8 cellular contexts compared by ENCODE assay signal in genomic region chr14:39432619-39433451, GRCh38. TPM values are rescaled to one million over a fixed set of nuclear protein-coding genes. Genes with fewer than 3 reads are reported as not detected.
DNase-seq lines count a peak whose midpoint lies in the region; ATAC-seq and TF ChIP-seq lines count a peak whose summit lies in the region.

No MANE protein-coding gene starts in this region.

- H2AFZ ChIP-seq in fibroblast of lung (ENCODE audit: low read length), result peak overlapping the region; percentile 97

- H3K4me3 ChIP-seq in HUES6 (ENCODE audit: low read depth, low read length), result peak overlapping the region; percentile 97
- peak overlapping the region; percentile 68 to 93 (median 76) for H3K4me3 ChIP-seq in fibroblast of lung (replicated peaks in 1 of 4; ENCODE audit: control extremely low read depth in 1 of 4, insufficient read depth in 1 of 4, low read depth in 3 of 4, low read length in 4 of 4)

- no peaks in the 10 kb centered on the region for H3K9me3 Mint-ChIP-seq in naive B cell
- H3K9me3 Mint-ChIP-seq in stimulated activated naive CD8-positive, alpha-beta T cell treated with anti-CD3 and anti-CD28 coated beads, Interleukin-15, amount 100 ng/mL, for 72 hours, result no peaks in the 10 kb centered on the region

- no peaks in the 10 kb centered on the region for H3K27me3 Mint-ChIP-seq in naive B cell
- H3K27me3 Mint-ChIP-seq in stimulated activated naive CD8-positive, alpha-beta T cell treated with anti-CD3 and anti-CD28 coated beads, Interleukin-15, amount 100 ng/mL, for 72 hours, result no peaks in the 10 kb centered on the region

- H3K4me3 Mint-ChIP-seq in naive B cell, result peak overlapping the region; percentile 90 to 100 (median 99)
- peak overlapping the region; percentile 86 to 100 for H3K4me3 Mint-ChIP-seq in stimulated activated naive CD8-positive, alpha-beta T cell treated with anti-CD3 and anti-CD28 coated beads, Interleukin-15, amount 100 ng/mL, for 72 hours

- H3K36me3 ChIP-seq in HUES6 (ENCODE audit: control insufficient read depth, insufficient read depth, low read length), result no peaks in the 10 kb centered on the region
- no peaks in the 10 kb centered on the region for H3K36me3 ChIP-seq in fibroblast of lung (ENCODE audit: control insufficient read depth, insufficient read depth, low read length)

- H3K79me2 ChIP-seq in fibroblast of lung (ENCODE audit: control insufficient read depth, insufficient read depth, low read length), result peaks cover 28% of the 10 kb centered on the region

- H3K4me1 ChIP-seq in HUES6 (ENCODE audit: control insufficient read depth, insufficient read depth, low read length) (peaks cover 2% of the 10 kb centered on the region), fibroblast of lung (ENCODE audit: control insufficient read depth, extremely low read depth, insufficient read depth, low read length) (peaks cover 2% of the 10 kb centered on the region)

- no peak for TF ChIP-seq CTCF in fibroblast of lung (conservative IDR thresholded peaks at IDR 0.05 in 1 of 2, IDR thresholded peaks at IDR 0.05 in 1 of 2; ENCODE audit: low read depth in 1 of 2, low read length in 2 of 2)

- peak overlapping the region; percentile 94 to 100 (median 98) for H3K27ac Mint-ChIP-seq in naive B cell
- H3K27ac Mint-ChIP-seq in stimulated activated naive CD8-positive, alpha-beta T cell treated with anti-CD3 and anti-CD28 coated beads, Interleukin-15, amount 100 ng/mL, for 72 hours, result peak overlapping the region; percentile 75 to 81

- H3K27me3 ChIP-seq in HUES6 (ENCODE audit: control insufficient read depth, insufficient read depth, low read length) (no peaks in the 10 kb centered on the region), fibroblast of lung (ENCODE audit: control insufficient read depth, insufficient read depth, low read length) (no peaks in the 10 kb centered on the region)

- DNase-seq in DMS79 treated with DMSO at 0.1 percent for 48 hours (lab: John Stamatoyannopoulos, UW) (peak; percentile 100), NOMO-1 treated with DMSO at 0.1 percent for 48 hours (lab: John Stamatoyannopoulos, UW; ENCODE audit: unreplicated experiment) (peak; percentile 99), fibroblast of lung (ENCODE audit: low read depth in 2 of 2) (peak; percentile 54 to 85), naive B cell (peak; percentile 84)
- DNase-seq in activated T-helper 1 cell treated with anti-CD3 and anti-CD28 coated beads, Interleukin-2, amount 50 U/mL, for 16 hours (ENCODE audit: low read depth in 1 of 2, low spot score in 1 of 2), result peak; percentile 45 to 64
- DNase-seq in stimulated activated naive CD8-positive, alpha-beta T cell treated with anti-CD3 and anti-CD28 coated beads, Interleukin-15, amount 100 ng/mL, for 72 hours, result no peak

- peak overlapping the region; percentile 85 for H3K9ac ChIP-seq in HUES6 (ENCODE audit: low read length)
- peak overlapping the region; percentile 74 for H3K9ac ChIP-seq in fibroblast of lung (ENCODE audit: insufficient read depth, low read length)

- no peaks in the 10 kb centered on the region for H3K36me3 Mint-ChIP-seq in naive B cell

- no peaks in the 10 kb centered on the region for H3K9me3 ChIP-seq in HUES6 (ENCODE audit: control insufficient read depth, insufficient read depth, low read depth, low read length)
- no peaks in the 10 kb centered on the region for H3K9me3 ChIP-seq in fibroblast of lung (ENCODE audit: control insufficient read depth, insufficient read depth, low read depth, low read length)

- no peaks in the 10 kb centered on the region for H4K20me1 ChIP-seq in fibroblast of lung (ENCODE audit: control insufficient read depth, extremely low read depth, insufficient read depth, low read length)

- H3K4me2 ChIP-seq in fibroblast of lung (ENCODE audit: extremely low read depth, insufficient read depth, low read length), result peak overlapping the region; percentile 95

- peaks cover 28 to 43% (median 41%) of the 10 kb centered on the region in 3 donors for H3K4me1 Mint-ChIP-seq in naive B cell
- peaks cover 34% of the 10 kb centered on the region for H3K4me1 Mint-ChIP-seq in stimulated activated naive CD8-positive, alpha-beta T cell treated with anti-CD3 and anti-CD28 coated beads, Interleukin-15, amount 100 ng/mL, for 72 hours

- peak; percentile 61 for ATAC-seq in GM21526 (IDR thresholded peaks at IDR 0.05; ENCODE audit: low FRiP score, unreplicated experiment)
- ATAC-seq in naive B cell (ENCODE audit: low read depth in 2 of 2), result peak; percentile 48 to 51
- ATAC-seq in stimulated activated naive CD8-positive, alpha-beta T cell treated with anti-CD3 and anti-CD28 coated beads, Interleukin-15, amount 100 ng/mL, for 72 hours, result peak; percentile 84

- H3K27ac ChIP-seq in HUES6 (ENCODE audit: low read depth, low read length), result peak overlapping the region; percentile 62; the same call in 1 of the 2 replicates
- peak overlapping the region; percentile 100 for H3K27ac ChIP-seq in fibroblast of lung (ENCODE audit: insufficient read depth, low read length)

RNA-seq across cellular contexts. Expression of gene FBXO33, which starts 0.6 kb away (rescaled TPM):
- 16.3 and 18.5 TPM in 2 replicates for total RNA-seq in fibroblast of lung
- polyA plus RNA-seq in fibroblast of lung (12.6 and 13.4 TPM in 2 replicates), naive B cell (ENCODE audit: low read depth in 6 of 6) (10 to 100 TPM; 13.2 to 21.3 (median 19.6) TPM)
- polyA plus RNA-seq in fibroblast of lung (2012), result 9.2 and 10.7 TPM in 2 replicates
- polyA minus RNA-seq in fibroblast of lung (ENCODE audit: low replicate concordance), result 0.90 and 2.0 TPM in 2 replicates

Comparison
In these comparisons a context has a peak if more than half of its experiments do, and no peak if none do; other contexts are left out.
1. DNase-seq: peak in DMS79 treated with DMSO at 0.1 percent for 48 hours (single experiment), NOMO-1 treated with DMSO at 0.1 percent for 48 hours (single experiment), activated T-helper 1 cell treated with anti-CD3 and anti-CD28 coated beads, Interleukin-2, amount 50 U/mL, for 16 hours (2 of 2), fibroblast of lung (2 of 2) and naive B cell (single experiment); none in stimulated activated naive CD8-positive, alpha-beta T cell treated with anti-CD3 and anti-CD28 coated beads, Interleukin-15, amount 100 ng/mL, for 72 hours (0 of 2).
2. Peak in every context shown above with its lines, with median percentiles within 50 percentile points of each other: ATAC-seq.